Comparison of ENCODE assay signal across 19 cellular contexts in genomic region chr1:31584869-31585735, GRCh38. TPM values are rescaled to one million over a fixed set of nuclear protein-coding genes. Genes with fewer than 3 reads are reported as not detected.
DNase-seq lines count a peak whose midpoint lies in the region; ATAC-seq and TF ChIP-seq lines count a peak whose summit lies in the region.
"Had no signal": no experiment of that assay in that cellular context is flagged by ENCODE, and none has a peak within 500 bp of the region (broad histone marks: within the 10 kb centered on the region; RNA-seq: fewer than 3 reads in every experiment).

No MANE protein-coding gene starts in this region.

- H3K27ac ChIP-seq in cardiac muscle cell (peak overlapping the region; percentile 79), right atrium auricular region (peak overlapping the region; percentile 83 to 92), upper lobe of right lung (peak overlapping the region; percentile 60)

- no peaks in the 10 kb centered on the region for H3K36me3 ChIP-seq in cardiac muscle cell
- H3K36me3 ChIP-seq in right atrium auricular region: peaks cover 50% of the 10 kb centered on the region
- peaks cover 6% of the 10 kb centered on the region for H3K36me3 ChIP-seq in upper lobe of right lung

- H3K27me3 ChIP-seq in cardiac muscle cell (peaks cover 17% of the 10 kb centered on the region), right atrium auricular region (no peaks in the 10 kb centered on the region), upper lobe of right lung (no peaks in the 10 kb centered on the region)

- H3K4me1 ChIP-seq in cardiac muscle cell (ENCODE audit: low read depth) (peaks cover 20% of the 10 kb centered on the region), right atrium auricular region (peaks cover 0 to 96% of the 10 kb centered on the region in 2 donors), upper lobe of right lung (peaks cover 59% of the 10 kb centered on the region)

- H3K9me3 ChIP-seq in cardiac muscle cell (ENCODE audit: low read depth) (no peaks in the 10 kb centered on the region), right atrium auricular region (no peaks in the 10 kb centered on the region), upper lobe of right lung (no peaks in the 10 kb centered on the region)

- no peak for TF ChIP-seq CTCF in cardiac muscle cell (IDR thresholded peaks at IDR 0.05; ENCODE audit: low read depth, low read length)
- TF ChIP-seq CTCF in right atrium auricular region (IDR thresholded peaks at IDR 0.05): no peak
- TF ChIP-seq CTCF in upper lobe of right lung (IDR thresholded peaks at IDR 0.05): no peak

- no peak for ATAC-seq in left cardiac atrium
- ATAC-seq in upper lobe of right lung: no peak
- ATAC-seq in HG03108 (IDR thresholded peaks at IDR 0.05; ENCODE audit: unreplicated experiment): no peak

- H3K4me3 ChIP-seq in cardiac muscle cell (no peak overlapping the region), right atrium auricular region (peak overlapping the region in 1 of 2 donors; percentile 22), upper lobe of right lung (no peak overlapping the region)

- DNase-seq in cardiac muscle cell (ENCODE audit: low read depth in 1 of 2, low spot score in 1 of 2) (no peak), left cardiac atrium (no peak), right atrium auricular region (ENCODE audit: low spot score) (peak; percentile 56), posterior vena cava (ENCODE audit: low spot score) (peak; percentile 79), upper lobe of right lung (peak; percentile 53), foreskin melanocyte (no peak)
- DNase-seq in activated CD4-positive, alpha-beta T cell treated with anti-CD3 and anti-CD28 coated beads for 48 hours: no peak
- DNase-seq: activated CD4-positive, alpha-beta T cell treated with anti-CD3 and anti-CD28 coated beads for 4 hours; activated naive CD8-positive, alpha-beta T cell treated with anti-CD3 and anti-CD28 coated beads, Interleukin-2, amount 10 ng/mL, durations not matched to agents 7 days and 5 days; central memory CD4-positive, alpha-beta T cell; glutamatergic neuron; H9; NCI-H1092 treated with DMSO at 0.1 percent for 48 hours; NK-92 treated with Interleukin-12 subunit alpha and Interleukin-12 subunit beta, amount 100 ng/mL, for 24 hours; SHP77 treated with DMSO at 0.1 percent for 48 hours; stimulated activated CD4-positive, alpha-beta T cell treated with anti-CD3 and anti-CD28 coated beads, Interleukin-4, amount 100 ng/mL, for 4 hours had no signal

- intact Hi-C loops in left cardiac atrium (cut with DNase I): no loop called here
- intact Hi-C loops in posterior vena cava (cut with DNase I): no loop called here
- intact Hi-C loops in upper lobe of right lung (cut with DNase I): no loop called here

RNA-seq across cellular contexts. Expression of gene TINAGL1, which starts 8.8 kb away (rescaled TPM):
- total RNA-seq in cardiac muscle cell (10.3 and 11.3 TPM in 2 replicates), left cardiac atrium (100 to 1,000 TPM; 128 to 175 TPM), right atrium auricular region (100 to 1,000 TPM; 211 to 264 TPM), posterior vena cava (100 to 1,000 TPM; 110 to 123 TPM), upper lobe of right lung (154 TPM)
- 4.4 and 9.1 TPM in 2 replicates for polyA plus RNA-seq in cardiac muscle cell
- total RNA-seq: activated naive CD8-positive, alpha-beta T cell treated with anti-CD3 and anti-CD28 coated beads, Interleukin-2, amount 10 ng/mL, durations not matched to agents 7 days and 5 days; T-helper 2 cell treated with Interferon-gamma antibody and Interleukin-4, amounts not matched to agents 100 ng/mL and 5 ng/mL, for 36 hours had no signal

RNA-seq across cellular contexts. Expression of gene HCRTR1, which starts 32.4 kb away (rescaled TPM):
- total RNA-seq in cardiac muscle cell: not detected in 2 replicates
- not detected in 2 replicates for polyA plus RNA-seq in cardiac muscle cell
- under 1 TPM; 0.42 to 0.44 TPM for total RNA-seq in left cardiac atrium
- total RNA-seq in right atrium auricular region: under 1 TPM in 1 of 2 donors, not detected in 1; 0.43 TPM
- total RNA-seq in posterior vena cava: not detected
- total RNA-seq in upper lobe of right lung: not detected
- total RNA-seq: activated naive CD8-positive, alpha-beta T cell treated with anti-CD3 and anti-CD28 coated beads, Interleukin-2, amount 10 ng/mL, durations not matched to agents 7 days and 5 days; H9; T-helper 2 cell treated with Interferon-gamma antibody and Interleukin-4, amounts not matched to agents 100 ng/mL and 5 ng/mL, for 36 hours had no signal
- polyA plus RNA-seq: keratinocyte had no signal

RNA-seq across cellular contexts. Expression of gene PEF1, which starts 59.6 kb away (rescaled TPM):
- total RNA-seq in cardiac muscle cell: 89.5 and 97.8 TPM in 2 replicates
- polyA plus RNA-seq in cardiac muscle cell: 89.3 and 109 TPM in 2 replicates
- 10 to 100 TPM; 32.3 to 44.7 TPM for total RNA-seq in left cardiac atrium
- total RNA-seq in right atrium auricular region: 10 to 100 TPM; 42.9 to 66.8 TPM
- total RNA-seq in posterior vena cava: 10 to 100 TPM; 55.5 to 62.8 TPM
- total RNA-seq in upper lobe of right lung: 69.9 TPM

Comparison
In these comparisons a context has a peak if more than half of its experiments do, and no peak if none do; other contexts are left out.
1. DNase-seq: peak in right atrium auricular region (single experiment), posterior vena cava (single experiment) and upper lobe of right lung (single experiment); none in cardiac muscle cell (0 of 2), left cardiac atrium (single experiment), activated CD4-positive, alpha-beta T cell treated with anti-CD3 and anti-CD28 coated beads for 48 hours (single experiment) and foreskin melanocyte (single experiment).
2. Peak in every context shown above with its lines, with median percentiles within 50 percentile points of each other: H3K27ac ChIP-seq.